1 cellular context compared by ENCODE assay signal in genomic region chr9:32554107-32554506, GRCh38.
TF ChIP-seq lines count a peak whose summit lies in the region.

No MANE protein-coding gene starts in this region.

TF ChIP-seq in GM23338, 12 proteins besides CTCF, POLR2A, EP300 and RAD21:
- TF ChIP-seq ZNF462 (CRISPR knock-in tag; IDR thresholded peaks at IDR 0.05) = no peak
- no peak for TF ChIP-seq EZH2 (IDR thresholded peaks at IDR 0.05; ENCODE audit: low read depth, unreplicated experiment)
- TF ChIP-seq JUNB (IDR thresholded peaks at IDR 0.05; ENCODE audit: unreplicated experiment) = no peak
- TF ChIP-seq ZNF114 (CRISPR knock-in tag; IDR thresholded peaks at IDR 0.05) = no peak
- TF ChIP-seq POLR2AphosphoS5 (IDR thresholded peaks at IDR 0.05; ENCODE audit: low read depth) = no peak
- TF ChIP-seq CREB1 (CRISPR knock-in tag; IDR thresholded peaks at IDR 0.05; ENCODE audit: low read depth) = no peak
- TF ChIP-seq EZH2phosphoT487 (IDR thresholded peaks at IDR 0.05; ENCODE audit: unreplicated experiment) = no peak
